ENCODE assay signal across 18 cellular contexts in genomic region chr4:182010876-182011275, GRCh38.
DNase-seq lines count a peak whose midpoint lies in the region; TF ChIP-seq lines count a peak whose summit lies in the region.
"Had no signal": no experiment of that assay in that cellular context is flagged by ENCODE, and none has a peak within 500 bp of the region (broad histone marks: within the 10 kb centered on the region; RNA-seq: fewer than 3 reads in every experiment).

No MANE protein-coding gene starts in this region.

- intact Hi-C loops in colonic mucosa (cut with DNase I): no loop called here

- H3K27ac ChIP-seq in GM23248: no peak overlapping the region
- H3K27ac ChIP-seq in colonic mucosa: no peak overlapping the region
- H3K27ac ChIP-seq: A549; BLaER1 treated with 17β-estradiol and CSF1 and Interleukin-3, amounts not matched to agents 10 nM and 100 nM; SJSA1 had no signal

- H4K20me1 ChIP-seq in GM23248 (ENCODE audit: insufficient read depth): no peaks in the 10 kb centered on the region
- H4K20me1 ChIP-seq: BLaER1 treated with 17β-estradiol and CSF1 and Interleukin-3, amounts not matched to agents 10 nM and 100 nM had no signal

- H3K9ac ChIP-seq in GM23248 (no peak overlapping the region), colonic mucosa (ENCODE audit: low read depth in 2 of 2, low read length in 2 of 2) (no peak overlapping the region)
- H3K9ac ChIP-seq: BLaER1 treated with 17β-estradiol and CSF1 and Interleukin-3, amounts not matched to agents 10 nM and 100 nM had no signal

- no peaks in the 10 kb centered on the region for H3K27me3 ChIP-seq in GM23248 (replicated peaks; ENCODE audit: insufficient read depth)
- H3K27me3 ChIP-seq in colonic mucosa: no peaks in the 10 kb centered on the region
- H3K27me3 ChIP-seq: BLaER1 treated with 17β-estradiol and CSF1 and Interleukin-3, amounts not matched to agents 10 nM and 100 nM; SJSA1 had no signal

- H3K4me3 ChIP-seq in AG09309 (ENCODE audit: control insufficient read depth, low read depth, low read length) (no peak overlapping the region), GM23248 (no peak overlapping the region), astrocyte of the spinal cord (ENCODE audit: low read depth, low read length) (no peak overlapping the region), colonic mucosa (no peak overlapping the region)
- H3K4me3 ChIP-seq: A549; BLaER1 treated with 17β-estradiol and CSF1 and Interleukin-3, amounts not matched to agents 10 nM and 100 nM; GM23338; SJSA1 had no signal

- no peaks in the 10 kb centered on the region for H3K79me2 ChIP-seq in GM23248 (ENCODE audit: insufficient read depth)

- TF ChIP-seq CTCF in AG09309 (IDR thresholded peaks at IDR 0.05; ENCODE audit: control insufficient read depth, insufficient read depth, low read depth, low read length, missing control alignments) (no peak), astrocyte of the spinal cord (IDR thresholded peaks at IDR 0.05; ENCODE audit: low read depth, low read length) (no peak), colonic mucosa (IDR thresholded peaks at IDR 0.05) (no peak)

- DNase-seq in AG09309 (ENCODE audit: low read depth): peak; percentile 21
- peak; percentile 24 for DNase-seq in GM23248
- peak; percentile 45 for DNase-seq in astrocyte of the spinal cord (ENCODE audit: low read depth, low spot score)
- peak; percentile 77 for DNase-seq in myocyte (ENCODE audit: low read depth)
- DNase-seq in NCI-H1694 treated with DMSO at 0.1 percent for 48 hours (lab: John Stamatoyannopoulos, UW): no peak
- DNase-seq in NOMO-1 treated with dmso at 0.1 percent for 144 hours (lab: John Stamatoyannopoulos, UW; ENCODE audit: unreplicated experiment): no peak
- no peak for DNase-seq in epidermal melanocyte (ENCODE audit: insufficient read length, low spot score)
- no peak for DNase-seq in colonic mucosa
- DNase-seq: NCI-H1048; NCI-H2107; NCI-H226; NCI-H526; NK-92 treated with Interleukin-12 subunit alpha and Interleukin-12 subunit beta, amount 100 ng/mL, for 24 hours; PC-3 had no signal

- WGBS in GM23248 (ENCODE audit: low coverage in 1 of 2, low lambda C conversion rate in 2 of 2, missing lambda C conversion rate in 2 of 2), 2 experiments: 13 to 20% methylated on average over 1 of the region's 1 CpG

- no peaks in the 10 kb centered on the region for H3F3A ChIP-seq in GM23248 (ENCODE audit: insufficient read depth)

- in situ Hi-C loops in GM23248 (cut with MboI) (no loop called here), astrocyte of the spinal cord (cut with HindIII; ENCODE audit: low sequenced_read_pairs) (no loop called here)

- H2AFZ ChIP-seq in GM23248: no peak overlapping the region
- H2AFZ ChIP-seq: GM23338 had no signal

- H3K9me3 ChIP-seq in GM23248 (ENCODE audit: low read depth) (no peaks in the 10 kb centered on the region), colonic mucosa (no peaks in the 10 kb centered on the region)
- H3K9me3 ChIP-seq: A549, SJSA1 had no signal

- H3K36me3 ChIP-seq in GM23248 (ENCODE audit: low read depth) (no peaks in the 10 kb centered on the region), colonic mucosa (no peaks in the 10 kb centered on the region)
- H3K36me3 ChIP-seq: BLaER1 treated with 17β-estradiol and CSF1 and Interleukin-3, amounts not matched to agents 10 nM and 100 nM; SJSA1 had no signal

- no peaks in the 10 kb centered on the region for H3K9me2 ChIP-seq in GM23248 (ENCODE audit: insufficient read depth)

- H3K4me1 ChIP-seq in GM23248 (ENCODE audit: insufficient read depth) (no peaks in the 10 kb centered on the region), colonic mucosa (no peaks in the 10 kb centered on the region)
- H3K4me1 ChIP-seq: A549; BLaER1 treated with 17β-estradiol and CSF1 and Interleukin-3, amounts not matched to agents 10 nM and 100 nM; SJSA1 had no signal

- no peak overlapping the region for H3K4me2 ChIP-seq in GM23248 (ENCODE audit: unreplicated experiment)
- H3K4me2 ChIP-seq: A549; BLaER1 treated with 17β-estradiol and CSF1 and Interleukin-3, amounts not matched to agents 10 nM and 100 nM; GM23338 had no signal

Comparison
In these comparisons a context has a peak if more than half of its experiments do, and no peak if none do; other contexts are left out.
1. DNase-seq: peak in AG09309 (single experiment), GM23248 (single experiment), astrocyte of the spinal cord (single experiment) and myocyte (single experiment); none in NCI-H1694 treated with DMSO at 0.1 percent for 48 hours (single experiment), NOMO-1 treated with dmso at 0.1 percent for 144 hours (single experiment), epidermal melanocyte (single experiment) and colonic mucosa (single experiment).